8 cellular contexts compared by ENCODE assay signal in genomic region chr10:119103687-119104652, GRCh38. TPM values are rescaled to one million over a fixed set of nuclear protein-coding genes. Genes with fewer than 3 reads are reported as not detected.
DNase-seq lines count a peak whose midpoint lies in the region; ATAC-seq, FAIRE-seq and TF ChIP-seq lines count a peak whose summit lies in the region.

TSS of gene DENND10 (plus strand) at chr10:119104113. CDS start at chr10:119104143, 30 bp downstream.

- peak; percentile 56 for FAIRE-seq in GM19239 (lab: Jason Lieb, UNC)

- peak within 1 kb of the TSS; percentile 78 for H3K4me3 ChIP-seq in CD4-positive, CD25-positive, alpha-beta regulatory T cell (ENCODE audit: low read depth, low read length)
- peak within 1 kb of the TSS; percentile 50 to 79 for H3K4me3 ChIP-seq in foreskin fibroblast (ENCODE audit: low read depth in 1 of 2, low read length in 2 of 2)

- H3K4me3 Mint-ChIP-seq in CD4-positive, CD25-positive, alpha-beta regulatory T cell, result peak within 1 kb of the TSS; percentile 88 to 94 (median 90)
- peak within 1 kb of the TSS; percentile 88 for H3K4me3 Mint-ChIP-seq in neural crest cell
- H3K4me3 Mint-ChIP-seq in stimulated activated naive CD8-positive, alpha-beta T cell treated with anti-CD3 and anti-CD28 coated beads, Interleukin-15, amount 100 ng/mL, for 72 hours, result peak within 1 kb of the TSS; percentile 72 to 87

- H3K36me3 Mint-ChIP-seq in CD4-positive, CD25-positive, alpha-beta regulatory T cell, result peaks cover 6% of the 10 kb centered on the region
- H3K36me3 Mint-ChIP-seq in neural crest cell (ENCODE audit: low read depth), result peaks cover 4% of the 10 kb centered on the region

- no peak for TF ChIP-seq CTCF in foreskin fibroblast (IDR thresholded peaks at IDR 0.05; ENCODE audit: low read depth, low read length)
- TF ChIP-seq CTCF in neural crest cell (conservative IDR thresholded peaks at IDR 0.05), result no peak

- H3K27ac Mint-ChIP-seq in CD4-positive, CD25-positive, alpha-beta regulatory T cell, result peak within 1 kb of the TSS; percentile 82 to 93 (median 87)
- peak within 1 kb of the TSS; percentile 12 for H3K27ac Mint-ChIP-seq in neural crest cell (ENCODE audit: unreplicated experiment)
- H3K27ac Mint-ChIP-seq in stimulated activated naive CD8-positive, alpha-beta T cell treated with anti-CD3 and anti-CD28 coated beads, Interleukin-15, amount 100 ng/mL, for 72 hours, result peak within 1 kb of the TSS in 1 of 2 donors; percentile 46

- peaks cover 4% of the 10 kb centered on the region for H3K36me3 ChIP-seq in CD4-positive, CD25-positive, alpha-beta regulatory T cell (ENCODE audit: control insufficient read depth, insufficient read depth, low read length)

- H3K9me3 Mint-ChIP-seq in CD4-positive, CD25-positive, alpha-beta regulatory T cell, result peaks cover 0 to 2% (median 0%) of the 10 kb centered on the region in 7 donors
- H3K9me3 Mint-ChIP-seq in neural crest cell, result no peaks in the 10 kb centered on the region
- no peaks in the 10 kb centered on the region for H3K9me3 Mint-ChIP-seq in stimulated activated naive CD8-positive, alpha-beta T cell treated with anti-CD3 and anti-CD28 coated beads, Interleukin-15, amount 100 ng/mL, for 72 hours

- H3K27ac ChIP-seq in CD4-positive, CD25-positive, alpha-beta regulatory T cell (ENCODE audit: insufficient read depth, low read length, poor library complexity, severe bottlenecking), result peak within 1 kb of the TSS; percentile 67

- peak; percentile 79 to 82 for ATAC-seq in CD4-positive, CD25-positive, alpha-beta regulatory T cell (ENCODE audit: low read depth in 2 of 2)
- peak; percentile 73 for ATAC-seq in HG03439 (IDR thresholded peaks at IDR 0.05; ENCODE audit: unreplicated experiment)
- ATAC-seq in stimulated activated naive CD8-positive, alpha-beta T cell treated with anti-CD3 and anti-CD28 coated beads, Interleukin-15, amount 100 ng/mL, for 72 hours, result peak; percentile 90

- H3K4me1 ChIP-seq in CD4-positive, CD25-positive, alpha-beta regulatory T cell (ENCODE audit: control insufficient read depth, insufficient read depth, low read length, poor library complexity, severe bottlenecking), result peaks cover 13% of the 10 kb centered on the region

- no peaks in the 10 kb centered on the region for H3K9me3 ChIP-seq in CD4-positive, CD25-positive, alpha-beta regulatory T cell (ENCODE audit: control insufficient read depth in 2 of 2, low read length in 2 of 2)

- peaks cover 8 to 52% (median 20%) of the 10 kb centered on the region in 4 donors for H3K4me1 Mint-ChIP-seq in CD4-positive, CD25-positive, alpha-beta regulatory T cell
- peaks cover 4% of the 10 kb centered on the region for H3K4me1 Mint-ChIP-seq in neural crest cell
- H3K4me1 Mint-ChIP-seq in stimulated activated naive CD8-positive, alpha-beta T cell treated with anti-CD3 and anti-CD28 coated beads, Interleukin-15, amount 100 ng/mL, for 72 hours, result peaks cover 12% of the 10 kb centered on the region

- H3K27me3 ChIP-seq in CD4-positive, CD25-positive, alpha-beta regulatory T cell (ENCODE audit: control insufficient read depth, insufficient read depth, low read length), result no peaks in the 10 kb centered on the region

- no peaks in the 10 kb centered on the region for H3K27me3 Mint-ChIP-seq in CD4-positive, CD25-positive, alpha-beta regulatory T cell
- H3K27me3 Mint-ChIP-seq in neural crest cell (ENCODE audit: low read depth), result peaks cover 8% of the 10 kb centered on the region
- H3K27me3 Mint-ChIP-seq in stimulated activated naive CD8-positive, alpha-beta T cell treated with anti-CD3 and anti-CD28 coated beads, Interleukin-15, amount 100 ng/mL, for 72 hours, result no peaks in the 10 kb centered on the region

- DNase-seq in CD4-positive, CD25-positive, alpha-beta regulatory T cell, result peak; percentile 64 to 82 (median 73)
- DNase-seq in GM19239 (ENCODE audit: insufficient read length, low spot score) (peak; percentile 91), RKO (ENCODE audit: low spot score) (peak; percentile 75), activated gamma-delta T cell treated with Interleukin-2 at 50 U/mL for 16 hours (peak; percentile 74), foreskin fibroblast (peak; percentile 70 to 91), neural crest cell (ENCODE audit: low read depth, low spot score) (peak; percentile 71)
- DNase-seq in stimulated activated naive CD8-positive, alpha-beta T cell treated with anti-CD3 and anti-CD28 coated beads, Interleukin-15, amount 100 ng/mL, for 72 hours, result peak; percentile 71 to 74

RNA-seq across cellular contexts. Expression of gene DENND10, which starts in this region (rescaled TPM):
- 82.6 TPM for total RNA-seq in CD4-positive, CD25-positive, alpha-beta regulatory T cell
- 100 to 1,000 TPM in 1 of 4 donors, 10 to 100 TPM in 3; 72.3 to 121 (median 92.3) TPM for polyA plus RNA-seq in CD4-positive, CD25-positive, alpha-beta regulatory T cell
- 48.1 and 49.3 TPM in 2 replicates for total RNA-seq in neural crest cell

Comparison
In these comparisons a context has a peak if more than half of its experiments do, and no peak if none do; other contexts are left out.
1. Peak in every context shown above with its lines: DNase-seq, ATAC-seq, H3K4me3 ChIP-seq and H3K27ac ChIP-seq.